ENCODE assay signal across 1 cellular context in genomic region chr5:105392710-105393149, GRCh38.
TF ChIP-seq lines count a peak whose summit lies in the region.

No MANE protein-coding gene starts in this region.

TF ChIP-seq in WTC11, 78 proteins besides CTCF, POLR2A, EP300 and RAD21 (continued from another document):
- TF ChIP-seq CREB1 (CRISPR knock-in tag; IDR thresholded peaks at IDR 0.05): no peak
- no peak for TF ChIP-seq ERG (CRISPR knock-in tag; IDR thresholded peaks at IDR 0.05)
- no peak for TF ChIP-seq ETV6 (CRISPR knock-in tag; IDR thresholded peaks at IDR 0.05)
- no peak for TF ChIP-seq FOXP4 (CRISPR knock-in tag; IDR thresholded peaks at IDR 0.05)
- no peak for TF ChIP-seq ZNF121 (CRISPR knock-in tag; IDR thresholded peaks at IDR 0.05)
- no peak for TF ChIP-seq E2F5 (CRISPR knock-in tag; IDR thresholded peaks at IDR 0.05)
- TF ChIP-seq PRDM15 (CRISPR knock-in tag; IDR thresholded peaks at IDR 0.05): no peak
- TF ChIP-seq RELA (CRISPR knock-in tag; IDR thresholded peaks at IDR 0.05; ENCODE audit: borderline replicate concordance): no peak
- TF ChIP-seq FOXK1 (CRISPR knock-in tag; IDR thresholded peaks at IDR 0.05): no peak
- TF ChIP-seq ATF2 (CRISPR knock-in tag; IDR thresholded peaks at IDR 0.05; ENCODE audit: borderline replicate concordance, low read depth): no peak
- no peak for TF ChIP-seq OVOL2 (CRISPR knock-in tag; IDR thresholded peaks at IDR 0.05; ENCODE audit: borderline replicate concordance)
- no peak for TF ChIP-seq RORB (CRISPR knock-in tag; IDR thresholded peaks at IDR 0.05)
- TF ChIP-seq SMAD4 (CRISPR knock-in tag; IDR thresholded peaks at IDR 0.05): no peak
- no peak for TF ChIP-seq ZNF263 (CRISPR knock-in tag; IDR thresholded peaks at IDR 0.05; ENCODE audit: low read depth)
- no peak for TF ChIP-seq AFF4 (CRISPR knock-in tag; IDR thresholded peaks at IDR 0.05; ENCODE audit: borderline replicate concordance)
- TF ChIP-seq GRHL2 (CRISPR knock-in tag; IDR thresholded peaks at IDR 0.05; ENCODE audit: insufficient replicate concordance, severe bottlenecking): no peak
- no peak for TF ChIP-seq ATF6 (CRISPR knock-in tag; IDR thresholded peaks at IDR 0.05)
